In genomic region chr2:42008241-42008911, GRCh38 we compare ENCODE assay signal across 3 cellular contexts.
TF ChIP-seq lines count a peak whose summit lies in the region.

No MANE protein-coding gene starts in this region.

TF ChIP-seq in IMR-90, 13 proteins besides CTCF, POLR2A, EP300 and RAD21:
- TF ChIP-seq FOS (IDR thresholded peaks at IDR 0.05; ENCODE audit: low read depth, low read length) (no peak), RFX5 (IDR thresholded peaks at IDR 0.05; ENCODE audit: low read depth, low read length) (no peak), USF2 (IDR thresholded peaks at IDR 0.05; ENCODE audit: low read depth, low read length) (no peak), MAZ (IDR thresholded peaks at IDR 0.05; ENCODE audit: borderline replicate concordance, low read depth, low read length) (no peak), CHD1 (IDR thresholded peaks at IDR 0.05; ENCODE audit: low read depth, low read length) (no peak), SMC3 (IDR thresholded peaks at IDR 0.05; ENCODE audit: low read depth, low read length) (no peak), MXI1 (IDR thresholded peaks at IDR 0.05; ENCODE audit: borderline replicate concordance, low read depth, low read length) (no peak), CEBPB (IDR thresholded peaks at IDR 0.05; ENCODE audit: low read depth, low read length) (no peak), BHLHE40 (IDR thresholded peaks at IDR 0.05; ENCODE audit: low read depth, low read length) (no peak), RCOR1 (IDR thresholded peaks at IDR 0.05; ENCODE audit: insufficient replicate concordance, low read length) (no peak)

TF ChIP-seq in H1, 55 proteins besides CTCF, POLR2A, EP300 and RAD21:
- no peak for TF ChIP-seq USF2 (IDR thresholded peaks at IDR 0.05; ENCODE audit: low read length)
- no peak for TF ChIP-seq TBP (IDR thresholded peaks at IDR 0.05; ENCODE audit: low read depth, low read length)
- TF ChIP-seq MAFK (IDR thresholded peaks at IDR 0.05; ENCODE audit: low read depth, low read length), result no peak
- TF ChIP-seq CHD1 (IDR thresholded peaks at IDR 0.05; ENCODE audit: low read depth, low read length), result no peak
- TF ChIP-seq BRCA1 (IDR thresholded peaks at IDR 0.05; ENCODE audit: low read depth, low read length), result no peak
- no peak for TF ChIP-seq GABPA (IDR thresholded peaks at IDR 0.05; ENCODE audit: borderline replicate concordance, insufficient read depth, low read length)
- no peak for TF ChIP-seq KDM4A (IDR thresholded peaks at IDR 0.05; ENCODE audit: low read depth, low read length, severe bottlenecking)
- TF ChIP-seq NANOG (IDR thresholded peaks at IDR 0.05; ENCODE audit: insufficient read depth, low read depth, low read length, poor library complexity, severe bottlenecking), result no peak
- TF ChIP-seq RXRA (IDR thresholded peaks at IDR 0.05; ENCODE audit: insufficient read depth, low read depth, low read length), result no peak
- no peak for TF ChIP-seq PHF8 (conservative IDR thresholded peaks at IDR 0.05; ENCODE audit: low read depth, low read length)
- no peak for TF ChIP-seq SP4 (IDR thresholded peaks at IDR 0.05; ENCODE audit: low read length)
- no peak for TF ChIP-seq JUND (IDR thresholded peaks at IDR 0.05; ENCODE audit: low read length)
- no peak for TF ChIP-seq TEAD4 (IDR thresholded peaks at IDR 0.05; ENCODE audit: low read depth, low read length)
- TF ChIP-seq RBBP5 (IDR thresholded peaks at IDR 0.05; ENCODE audit: borderline replicate concordance, low read depth, low read length), result no peak
- no peak for TF ChIP-seq RNF2 (IDR thresholded peaks at IDR 0.05; ENCODE audit: borderline replicate concordance, low read depth, low read length, missing control alignments, poor library complexity, severe bottlenecking)
- TF ChIP-seq ZNF274 (IDR thresholded peaks at IDR 0.05; ENCODE audit: borderline replicate concordance, extremely low read depth, low read length), result no peak
TF ChIP-seq in H1: peak in this region for 0.

TF ChIP-seq in SK-N-SH treated with all-trans-retinoic acid at 6 μM for 48 hours, 23 proteins besides CTCF, POLR2A, EP300 and RAD21:
- TF ChIP-seq ZNF8 (CRISPR knock-in tag; IDR thresholded peaks at IDR 0.05), result no peak
- no peak for TF ChIP-seq OSR1 (CRISPR knock-in tag; IDR thresholded peaks at IDR 0.05)
- TF ChIP-seq RARB (CRISPR knock-in tag; IDR thresholded peaks at IDR 0.05), result no peak
- TF ChIP-seq POU6F1 (CRISPR knock-in tag; IDR thresholded peaks at IDR 0.05; ENCODE audit: borderline replicate concordance, low read depth), result no peak
- TF ChIP-seq ZFP3 (CRISPR knock-in tag; IDR thresholded peaks at IDR 0.05), result no peak
TF ChIP-seq in SK-N-SH treated with all-trans-retinoic acid at 6 μM for 48 hours: peak in this region for 0.
